Comparison of ENCODE assay signal across 11 cellular contexts in genomic region chr11:125376117-125376516, GRCh38.
DNase-seq lines count a peak whose midpoint lies in the region; ATAC-seq and TF ChIP-seq lines count a peak whose summit lies in the region.
"Had no signal": no experiment of that assay in that cellular context is flagged by ENCODE, and none has a peak within 500 bp of the region (broad histone marks: within the 10 kb centered on the region; RNA-seq: fewer than 3 reads in every experiment).

No MANE protein-coding gene starts in this region.

- peak; percentile 46 for DNase-seq in GM13977 (ENCODE audit: low spot score)
- DNase-seq in RWPE1 (ENCODE audit: low spot score): peak; percentile 32
- peak; percentile 81 for DNase-seq in Right ventricle myocardium superior
- peak; percentile 14 for DNase-seq in pons (ENCODE audit: low spot score)
- DNase-seq in germinal center (ENCODE audit: low spot score): no peak
- DNase-seq in NCI-H1694 (lab: John Stamatoyannopoulos, UW): no peak
- no peak for DNase-seq in SW 1271 (lab: John Stamatoyannopoulos, UW)
- DNase-seq: activated CD4-positive, alpha-beta T cell treated with anti-CD3 and anti-CD28 coated beads, Interleukin-2, amount 50 U/mL, for 1 hour; AML-193; colonic mucosa had no signal

- TF ChIP-seq CTCF in GM13977 (IDR thresholded peaks at IDR 0.05; ENCODE audit: extremely low read depth, insufficient read depth, missing control alignments) (no peak), RWPE1 (conservative IDR thresholded peaks at IDR 0.05; ENCODE audit: low read depth) (no peak)

- intact Hi-C loops in Right ventricle myocardium superior (cut with DNase I): no loop called here

- no peak overlapping the region for H3K27ac ChIP-seq in RWPE1
- H3K27ac ChIP-seq: colonic mucosa had no signal

- ATAC-seq in Right ventricle myocardium superior (ENCODE audit: poor library complexity) (peak; percentile 95), GM19324 (IDR thresholded peaks at IDR 0.05; ENCODE audit: low FRiP score, unreplicated experiment) (no peak)

- POLR2A ChIA-PET in RWPE1 (lab: Yijun Ruan, JAX; ENCODE audit: low non-redundant PET): no interaction called here

- in situ Hi-C loops in GM13977 (cut with MboI; ENCODE audit: low pct_unique_long_range_greater_than_20kb, low sequenced_read_pairs, unreplicated experiment): no loop called here

- CTCF ChIA-PET in RWPE1 (lab: Yijun Ruan, JAX): interaction anchor here (0.7 kb wide), 1 partner anchor 10 kb away, joined by 4 read pairs; no protein-coding TSS in a partner anchor

Comparison
In these comparisons a context has a peak if more than half of its experiments do, and no peak if none do; other contexts are left out.
1. DNase-seq: peak in GM13977 (single experiment), RWPE1 (single experiment), Right ventricle myocardium superior (single experiment) and pons (single experiment); none in germinal center (single experiment), NCI-H1694 (single experiment) and SW 1271 (0 of 2).